Comparison of ENCODE assay signal across 10 cellular contexts in the genomic region with DNA sequence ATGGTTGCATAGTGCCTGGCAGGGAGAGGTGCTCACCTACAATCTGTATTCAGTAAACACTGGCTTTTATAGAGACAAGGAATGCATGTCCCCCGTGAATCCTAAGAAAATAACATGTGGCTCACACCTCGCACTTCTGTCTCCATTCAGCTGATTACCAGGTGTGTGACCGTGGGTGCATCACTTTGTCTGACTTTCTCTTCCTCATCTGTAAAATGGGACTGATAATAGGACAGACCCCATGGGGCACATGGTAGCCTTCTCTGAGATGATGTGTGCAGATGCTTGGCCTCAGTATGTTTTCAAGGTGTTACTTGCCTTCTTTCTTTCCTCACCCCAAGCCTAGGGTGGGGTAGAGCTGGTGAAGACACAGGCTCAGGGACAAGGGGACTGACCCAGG. TPM values are rescaled to one million over a fixed set of nuclear protein-coding genes. Genes with fewer than 3 reads are reported as not detected.
DNase-seq lines count a peak whose midpoint lies in the region; ATAC-seq, FAIRE-seq and TF ChIP-seq lines count a peak whose summit lies in the region.
"Had no signal": no experiment of that assay in that cellular context is flagged by ENCODE, and none has a peak within 500 bp of the region (broad histone marks: within the 10 kb centered on the region; RNA-seq: fewer than 3 reads in every experiment).

No MANE protein-coding gene starts in this region.

- ATAC-seq in heart right ventricle (no peak), gastroesophageal sphincter (no peak), pancreas (no peak), aorta (ENCODE audit: low FRiP score) (no peak)

- peaks cover 0 to 25% (median 0%) of the 10 kb centered on the region in 7 donors for H3K27me3 ChIP-seq in heart right ventricle
- peaks cover 6% of the 10 kb centered on the region for H3K27me3 ChIP-seq in gastroesophageal sphincter
- no peaks in the 10 kb centered on the region for H3K27me3 ChIP-seq in pancreas
- no peaks in the 10 kb centered on the region for H3K27me3 ChIP-seq in aorta (ENCODE audit: control insufficient read depth in 1 of 2, insufficient read depth in 2 of 2, low read length in 1 of 2)

- intact Hi-C loops in heart right ventricle (cut with DNase I), result loop anchor here in 6 of 10 donors (5.0 kb wide), 2 partner anchors 33 to 38 kb away; no protein-coding TSS in a partner anchor
- intact Hi-C loops in cardiac septum (cut with DNase I), result loop anchor here (5.0 kb wide), 2 partner anchors 33 to 237 kb away; no protein-coding TSS in a partner anchor
- intact Hi-C loops in pancreas (cut with DNase I), result loop anchor here in 2 of 3 donors (5.0 kb wide), 1 partner anchor 33 kb away; no protein-coding TSS in a partner anchor
- intact Hi-C loops in aorta (cut with DNase I), result loop anchor here (5.0 kb wide), 3 partner anchors 33 to 93 kb away; no protein-coding TSS in a partner anchor

- DNase-seq in heart right ventricle, result no peak
- DNase-seq in cardiac septum (ENCODE audit: low spot score), result no peak
- DNase-seq in pancreas, result no peak
- no peak for DNase-seq in aorta
- DNase-seq in stimulated activated naive CD4-positive, alpha-beta T cell (lab: John Stamatoyannopoulos, UW), result no peak
- DNase-seq in T-helper 2 cell, result no peak
- no peak for DNase-seq in epidermal melanocyte (ENCODE audit: insufficient read length, low spot score)
- DNase-seq: islet precursor cell, Karpas-422 had no signal

- H3K36me3 ChIP-seq in heart right ventricle, result no peaks in the 10 kb centered on the region
- H3K36me3 ChIP-seq in gastroesophageal sphincter, result no peaks in the 10 kb centered on the region
- no peaks in the 10 kb centered on the region for H3K36me3 ChIP-seq in pancreas
- H3K36me3 ChIP-seq in aorta (ENCODE audit: control insufficient read depth in 1 of 2, insufficient read depth in 2 of 2, low read length in 1 of 2), result no peaks in the 10 kb centered on the region

- no peak for TF ChIP-seq POLR2A in gastroesophageal sphincter (IDR thresholded peaks at IDR 0.05)

- H3K4me1 ChIP-seq in heart right ventricle (peaks cover 61 to 100% (median 94%) of the 10 kb centered on the region in 9 donors), gastroesophageal sphincter (peaks cover under 1 to 100% (median 88%) of the 10 kb centered on the region in 3 donors), pancreas (peaks cover 68 to 78% (median 70%) of the 10 kb centered on the region in 3 donors), aorta (ENCODE audit: control insufficient read depth in 1 of 2, insufficient read depth in 2 of 2, low read length in 2 of 2) (peaks cover 0 to 1% of the 10 kb centered on the region in 2 donors)

- no peaks in the 10 kb centered on the region for H3K9me3 ChIP-seq in heart right ventricle
- no peaks in the 10 kb centered on the region for H3K9me3 ChIP-seq in gastroesophageal sphincter
- no peaks in the 10 kb centered on the region for H3K9me3 ChIP-seq in pancreas
- H3K9me3 ChIP-seq in aorta (ENCODE audit: control insufficient read depth, low read length), result no peaks in the 10 kb centered on the region

- H3K27ac ChIP-seq in heart right ventricle, result peak overlapping the region; percentile 86 to 97 (median 92)
- peak overlapping the region; percentile 70 to 94 (median 92) for H3K27ac ChIP-seq in gastroesophageal sphincter
- H3K27ac ChIP-seq in pancreas, result peak overlapping the region; percentile 39 to 96 (median 72)
- H3K27ac ChIP-seq in aorta (ENCODE audit: low read depth in 1 of 2, low read length in 2 of 2), result peak overlapping the region; percentile 83 to 94

- no peak for FAIRE-seq in pancreas (lab: Jason Lieb, UNC)

- no peak overlapping the region for H3K4me3 ChIP-seq in heart right ventricle
- no peak overlapping the region for H3K4me3 ChIP-seq in gastroesophageal sphincter
- H3K4me3 ChIP-seq in pancreas, result peak overlapping the region in 1 of 4 donors; percentile 8
- H3K4me3 ChIP-seq in aorta (ENCODE audit: low read length in 2 of 2), result no peak overlapping the region

- TF ChIP-seq EP300 in gastroesophageal sphincter (IDR thresholded peaks at IDR 0.05), result no peak

- 75 to 82% methylated on average over 3 of the region's 3 CpGs for WGBS in heart right ventricle, 2 donors
- WGBS in gastroesophageal sphincter (ENCODE audit: low coverage in 1 of 2), 2 donors, result 75 to 93% methylated on average over 3 of the region's 3 CpGs
- WGBS in pancreas, 2 donors, result 31 to 34% methylated on average over 3 of the region's 3 CpGs
- WGBS in aorta, 2 donors, result 76 to 78% methylated on average over 3 of the region's 3 CpGs

- TF ChIP-seq CTCF in heart right ventricle (IDR thresholded peaks at IDR 0.05), result no peak
- TF ChIP-seq CTCF in gastroesophageal sphincter (IDR thresholded peaks at IDR 0.05), result no peak
- TF ChIP-seq CTCF in pancreas (IDR thresholded peaks at IDR 0.05), result no peak

RNA-seq across cellular contexts. Expression of a gene that starts 6.3 kb away (rescaled TPM):
- total RNA-seq in heart right ventricle, result 10 to 100 TPM; 30.7 to 51.6 (median 37.9) TPM
- 10 to 100 TPM; 28.7 to 31.4 TPM for polyA plus RNA-seq in heart right ventricle
- 49.3 TPM for total RNA-seq in cardiac septum
- total RNA-seq in gastroesophageal sphincter, result 10 to 100 TPM; 30.0 to 50.7 (median 35.1) TPM
- 10 to 100 TPM; 39.5 to 70.5 (median 45.4) TPM for total RNA-seq in pancreas
- 10 to 100 TPM; 33.0 to 36.4 TPM for polyA plus RNA-seq in pancreas
- total RNA-seq in aorta, result 10 to 100 TPM; 40.0 to 75.8 TPM
- 10 to 100 TPM; 21.2 to 31.5 TPM for polyA plus RNA-seq in aorta
